Comparison of ENCODE assay signal across 15 cellular contexts in genomic region chr10:103278424-103278823, GRCh38. TPM values are rescaled to one million over a fixed set of nuclear protein-coding genes. Genes with fewer than 3 reads are reported as not detected.
DNase-seq lines count a peak whose midpoint lies in the region; ATAC-seq and TF ChIP-seq lines count a peak whose summit lies in the region.
"Had no signal": no experiment of that assay in that cellular context is flagged by ENCODE, and none has a peak within 500 bp of the region (broad histone marks: within the 10 kb centered on the region; RNA-seq: fewer than 3 reads in every experiment).

No MANE protein-coding gene starts in this region.

- H3K27ac Mint-ChIP-seq in Calu3 (ENCODE audit: unreplicated experiment): peak overlapping the region; percentile 44
- H3K27ac Mint-ChIP-seq: activated naive CD4-positive, alpha-beta T cell treated with anti-CD3 and anti-CD28 coated beads, Interleukin-2, amount 50 U/mL, for 72 hours; CD14-positive monocyte had no signal

- H3K9me3 ChIP-seq in iPS-15b (ENCODE audit: control insufficient read depth, insufficient read depth, low read length) (no peaks in the 10 kb centered on the region), thyroid gland (no peaks in the 10 kb centered on the region)
- H3K9me3 ChIP-seq: left lung, tibial artery had no signal

- H3K4me1 ChIP-seq in ACC112 (ENCODE audit: control insufficient read depth, insufficient read depth, low read length, unreplicated experiment) (peaks cover 15% of the 10 kb centered on the region), iPS-15b (ENCODE audit: control insufficient read depth, insufficient read depth, low read length) (peaks cover 10% of the 10 kb centered on the region), thyroid gland (peaks cover 5 to 17% of the 10 kb centered on the region in 2 donors)

- H3K9ac ChIP-seq in iPS-15b (ENCODE audit: low read depth, low read length): no peak overlapping the region

- CTCF ChIA-PET in Calu3 (lab: Charles Lee): no interaction called here

- H3K27ac ChIP-seq in ACC112 (ENCODE audit: low read depth, low read length) (no peak overlapping the region), VCaP (peak overlapping the region; percentile 78), thyroid gland (no peak overlapping the region)
- H3K27ac ChIP-seq: left lung, tibial artery had no signal

- 25 to 33% methylated on average over 14 of the region's 14 CpGs for WGBS in thyroid gland, 2 donors

- peaks cover 73% of the 10 kb centered on the region for H3K27me3 Mint-ChIP-seq in Calu3 (ENCODE audit: unreplicated experiment)

- no peak overlapping the region for H2AFZ ChIP-seq in ACC112 (ENCODE audit: low read length, unreplicated experiment)

- peaks cover 8% of the 10 kb centered on the region for H3K36me3 Mint-ChIP-seq in Calu3 (ENCODE audit: insufficient read depth, unreplicated experiment)

- H3K27me3 ChIP-seq in ACC112 (ENCODE audit: insufficient read depth, low read length) (peaks cover 67% of the 10 kb centered on the region), iPS-15b (ENCODE audit: control insufficient read depth, insufficient read depth, low read length) (peaks cover 62% of the 10 kb centered on the region), thyroid gland (peaks cover 22% of the 10 kb centered on the region)

- DNase-seq in Calu3 (no peak), thyroid gland (no peak), NCI-H524 (lab: John Stamatoyannopoulos, UW) (no peak)
- DNase-seq: cerebellar nuclear complex had no signal

- no peak for TF ChIP-seq CTCF in Calu3 (IDR thresholded peaks at IDR 0.05; ENCODE audit: unreplicated experiment)
- TF ChIP-seq CTCF in VCaP (conservative IDR thresholded peaks at IDR 0.05): no peak
- TF ChIP-seq CTCF in thyroid gland (IDR thresholded peaks at IDR 0.05): no peak

- H3K4me3 ChIP-seq in ACC112 (ENCODE audit: low read depth, low read length) (peak overlapping the region; percentile 85), iPS-15b (ENCODE audit: low read depth, low read length) (peak overlapping the region; percentile 78), thyroid gland (replicated peaks in 1 of 3) (no peak overlapping the region)
- H3K4me3 ChIP-seq: left lung had no signal

- H3K4me3 Mint-ChIP-seq in Calu3 (ENCODE audit: low read depth, unreplicated experiment): peak overlapping the region; percentile 54

- no peaks in the 10 kb centered on the region for H3K4me1 Mint-ChIP-seq in Calu3 (ENCODE audit: low read depth, unreplicated experiment)

- H3K36me3 ChIP-seq in ACC112 (ENCODE audit: insufficient read depth, low read length) (no peaks in the 10 kb centered on the region), iPS-15b (ENCODE audit: control insufficient read depth, insufficient read depth, low read length) (no peaks in the 10 kb centered on the region), thyroid gland (no peaks in the 10 kb centered on the region)
- H3K36me3 ChIP-seq: left lung, tibial artery had no signal

- no TSS peak for BruUV-seq in Calu3 (replicated peaks; lab: Mats Ljungman, UMichigan)

- intact Hi-C loops in Calu3 (cut with micrococcal nuclease; ENCODE audit: unreplicated experiment) (no loop called here), thyroid gland (cut with DNase I) (no loop called here)

- TF ChIP-seq POLR2A in thyroid gland (IDR thresholded peaks at IDR 0.05): no peak

- H3K9me3 Mint-ChIP-seq in Calu3 (ENCODE audit: low read depth, unreplicated experiment): no peaks in the 10 kb centered on the region

- ATAC-seq in HG02870 (IDR thresholded peaks at IDR 0.05; ENCODE audit: unreplicated experiment): no peak
- ATAC-seq in GM19023 (IDR thresholded peaks at IDR 0.05; ENCODE audit: unreplicated experiment): no peak
- ATAC-seq: activated naive CD4-positive, alpha-beta T cell treated with anti-CD3 and anti-CD28 coated beads, Interleukin-2, amount 50 U/mL, for 72 hours; right cardiac atrium had no signal

- no peaks in the 10 kb centered on the region for H3K79me2 ChIP-seq in ACC112 (ENCODE audit: control insufficient read depth, insufficient read depth, low read length, unreplicated experiment)

RNA-seq across cellular contexts. Expression of gene INA, which starts 1.5 kb away (rescaled TPM):
- total RNA-seq in Calu3 (2022) (1.3 and 1.9 TPM in 2 replicates), thyroid gland (under 1 TPM in 2 of 4 donors, not detected in 2; 0.17 to 0.59 TPM)
- total RNA-seq: myocyte, right cardiac atrium had no signal

RNA-seq across cellular contexts. Expression of gene RPEL1, which starts 32.7 kb away (rescaled TPM):
- total RNA-seq in Calu3 (2022) (0.57 and 0.61 TPM in 2 replicates), thyroid gland (not detected)
- total RNA-seq: activated naive CD4-positive, alpha-beta T cell treated with anti-CD3 and anti-CD28 coated beads, Interleukin-2, amount 50 U/mL, for 72 hours; myocyte; right cardiac atrium had no signal

Comparison
In these comparisons a context has a peak if more than half of its experiments do, and no peak if none do; other contexts are left out.
1. H3K4me3 ChIP-seq: peak in ACC112 (single experiment) and iPS-15b (single experiment); none in thyroid gland (0 of 3).